1 cellular context compared by ENCODE assay signal in the genomic region with DNA sequence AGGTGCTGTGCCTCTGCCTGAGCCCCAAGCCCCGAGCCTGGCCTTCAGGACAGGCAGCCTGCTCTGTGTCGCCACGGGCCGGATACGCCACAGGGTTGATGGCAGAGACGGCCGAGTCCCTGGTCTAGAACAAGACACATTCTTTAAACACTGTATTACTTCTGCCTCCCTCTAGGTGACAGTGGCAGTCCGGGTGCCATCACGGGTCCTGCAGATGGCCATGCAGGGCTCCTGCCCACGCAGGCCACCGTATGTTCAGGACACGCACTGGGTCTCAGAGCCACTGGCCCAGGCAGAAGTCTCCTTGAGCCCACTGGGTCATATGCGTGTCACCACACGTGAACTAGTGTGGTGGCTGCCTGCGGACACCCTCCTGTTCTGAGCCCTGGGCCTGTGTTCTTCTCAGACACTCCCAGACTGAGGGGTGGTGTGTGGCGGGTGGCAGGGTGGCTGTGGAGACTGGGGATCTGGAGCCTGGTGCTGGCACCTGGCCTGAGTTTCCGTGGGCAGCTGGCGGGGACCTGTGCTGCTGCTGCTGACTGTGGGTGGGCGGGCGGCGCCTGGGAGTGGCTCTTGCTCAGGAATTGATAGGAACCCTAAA.
TF ChIP-seq lines count a peak whose summit lies in the region.

No MANE protein-coding gene starts in this region.

TF ChIP-seq in HCT116, 20 proteins besides CTCF, POLR2A, EP300 and RAD21 (continued from another document):
- TF ChIP-seq REST (IDR thresholded peaks at IDR 0.05; ENCODE audit: low read depth): no peak
- no peak for TF ChIP-seq JUND (IDR thresholded peaks at IDR 0.05)
- TF ChIP-seq SIN3A (IDR thresholded peaks at IDR 0.05; ENCODE audit: low read depth): no peak
- TF ChIP-seq, protein P1, sequence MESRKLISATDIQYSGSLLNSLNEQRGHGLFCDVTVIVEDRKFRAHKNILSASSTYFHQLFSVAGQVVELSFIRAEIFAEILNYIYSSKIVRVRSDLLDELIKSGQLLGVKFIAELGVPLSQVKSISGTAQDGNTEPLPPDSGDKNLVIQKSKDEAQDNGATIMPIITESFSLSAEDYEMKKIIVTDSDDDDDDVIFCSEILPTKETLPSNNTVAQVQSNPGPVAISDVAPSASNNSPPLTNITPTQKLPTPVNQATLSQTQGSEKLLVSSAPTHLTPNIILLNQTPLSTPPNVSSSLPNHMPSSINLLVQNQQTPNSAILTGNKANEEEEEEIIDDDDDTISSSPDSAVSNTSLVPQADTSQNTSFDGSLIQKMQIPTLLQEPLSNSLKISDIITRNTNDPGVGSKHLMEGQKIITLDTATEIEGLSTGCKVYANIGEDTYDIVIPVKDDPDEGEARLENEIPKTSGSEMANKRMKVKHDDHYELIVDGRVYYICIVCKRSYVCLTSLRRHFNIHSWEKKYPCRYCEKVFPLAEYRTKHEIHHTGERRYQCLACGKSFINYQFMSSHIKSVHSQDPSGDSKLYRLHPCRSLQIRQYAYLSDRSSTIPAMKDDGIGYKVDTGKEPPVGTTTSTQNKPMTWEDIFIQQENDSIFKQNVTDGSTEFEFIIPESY (IDR thresholded peaks at IDR 0.05; ENCODE audit: extremely low read depth, insufficient replicate concordance, low read length): no peak
- TF ChIP-seq TCF7L2 (IDR thresholded peaks at IDR 0.05; ENCODE audit: borderline replicate concordance, extremely low read depth, insufficient read depth, insufficient read length): no peak
- no peak for TF ChIP-seq ZFX (IDR thresholded peaks at IDR 0.05)
- TF ChIP-seq ELF1 (IDR thresholded peaks at IDR 0.05; ENCODE audit: borderline replicate concordance, low read depth): no peak
- no peak for TF ChIP-seq CEBPB (IDR thresholded peaks at IDR 0.05; ENCODE audit: low read depth)
